ENCODE assay signal across 9 cellular contexts in genomic region chr5:143605403-143606005, GRCh38.
DNase-seq lines count a peak whose midpoint lies in the region; ATAC-seq, FAIRE-seq and TF ChIP-seq lines count a peak whose summit lies in the region.
"Had no signal": no experiment of that assay in that cellular context is flagged by ENCODE, and none has a peak within 500 bp of the region (broad histone marks: within the 10 kb centered on the region; RNA-seq: fewer than 3 reads in every experiment).

No MANE protein-coding gene starts in this region.

- no peaks in the 10 kb centered on the region for H3K9me3 ChIP-seq in hepatocyte (ENCODE audit: low read depth)

- no peak overlapping the region for H3K27ac ChIP-seq in hepatocyte

- no peak overlapping the region for H2AFZ ChIP-seq in hepatocyte

- no peak overlapping the region for H3K4me2 ChIP-seq in hepatocyte

- H3K79me2 ChIP-seq in hepatocyte: no peaks in the 10 kb centered on the region

- peaks cover 5% of the 10 kb centered on the region for H3K4me1 ChIP-seq in hepatocyte (ENCODE audit: insufficient read depth)

- FAIRE-seq in GM12892 (lab: Jason Lieb, UNC): peak; percentile 86
- FAIRE-seq: colon had no signal

- H3K9me2 ChIP-seq in hepatocyte (replicated peaks; ENCODE audit: insufficient read depth): no peaks in the 10 kb centered on the region

- H4K20me1 ChIP-seq in hepatocyte (ENCODE audit: insufficient read depth, poor library complexity, severe bottlenecking): no peaks in the 10 kb centered on the region

- H3K36me3 ChIP-seq in hepatocyte (replicated peaks; ENCODE audit: insufficient read depth, low read depth): no peaks in the 10 kb centered on the region

- DNase-seq in GM12892 (ENCODE audit: insufficient read length) (no peak), NOMO-1 treated with DMSO at 0.1 percent for 48 hours (lab: John Stamatoyannopoulos, UW; ENCODE audit: unreplicated experiment) (peak; percentile 97), fibroblast of peridontal ligament (ENCODE audit: extremely low read depth) (peak; percentile 26), hepatocyte (ENCODE audit: low spot score) (no peak), foreskin fibroblast (no peak), DMS153 (lab: John Stamatoyannopoulos, UW) (no peak), NCI-H1417 treated with DMSO at 0.1 percent for 48 hours (lab: John Stamatoyannopoulos, UW) (no peak)

- 81% methylated on average over 4 of the region's 4 CpGs for WGBS in hepatocyte (ENCODE audit: low lambda C conversion rate, missing lambda C conversion rate)

- no peak for TF ChIP-seq POLR2A in GM12892 (IDR thresholded peaks at IDR 0.05; ENCODE audit: low read depth, low read length)

- peak; percentile 62 for ATAC-seq in GM21825 (IDR thresholded peaks at IDR 0.05; ENCODE audit: unreplicated experiment)

- no peaks in the 10 kb centered on the region for H3K27me3 ChIP-seq in hepatocyte

- H3K4me3 ChIP-seq in hepatocyte (no peak overlapping the region), foreskin fibroblast (ENCODE audit: low read depth in 1 of 2, low read length in 2 of 2) (no peak overlapping the region)

- TF ChIP-seq CTCF in hepatocyte (IDR thresholded peaks at IDR 0.05; ENCODE audit: poor library complexity) (no peak), foreskin fibroblast (IDR thresholded peaks at IDR 0.05; ENCODE audit: low read depth, low read length) (no peak)

Comparison
In these comparisons a context has a peak if more than half of its experiments do, and no peak if none do; other contexts are left out.
1. DNase-seq: peak in NOMO-1 treated with DMSO at 0.1 percent for 48 hours (single experiment) and fibroblast of peridontal ligament (single experiment); none in GM12892 (single experiment), hepatocyte (single experiment), foreskin fibroblast (0 of 2), DMS153 (single experiment) and NCI-H1417 treated with DMSO at 0.1 percent for 48 hours (single experiment).